ENCODE assay signal across 1 cellular context in genomic region chr4:8371251-8371995, GRCh38.
TF ChIP-seq lines count a peak whose summit lies in the region.

No MANE protein-coding gene starts in this region.

TF ChIP-seq in H1, 55 proteins besides CTCF, POLR2A, EP300 and RAD21 (continued from another document):
- no peak for TF ChIP-seq MAX (IDR thresholded peaks at IDR 0.05)
- no peak for TF ChIP-seq CHD1 (IDR thresholded peaks at IDR 0.05; ENCODE audit: low read depth, low read length)
